Comparison of ENCODE assay signal across 1 cellular context in the genomic region with DNA sequence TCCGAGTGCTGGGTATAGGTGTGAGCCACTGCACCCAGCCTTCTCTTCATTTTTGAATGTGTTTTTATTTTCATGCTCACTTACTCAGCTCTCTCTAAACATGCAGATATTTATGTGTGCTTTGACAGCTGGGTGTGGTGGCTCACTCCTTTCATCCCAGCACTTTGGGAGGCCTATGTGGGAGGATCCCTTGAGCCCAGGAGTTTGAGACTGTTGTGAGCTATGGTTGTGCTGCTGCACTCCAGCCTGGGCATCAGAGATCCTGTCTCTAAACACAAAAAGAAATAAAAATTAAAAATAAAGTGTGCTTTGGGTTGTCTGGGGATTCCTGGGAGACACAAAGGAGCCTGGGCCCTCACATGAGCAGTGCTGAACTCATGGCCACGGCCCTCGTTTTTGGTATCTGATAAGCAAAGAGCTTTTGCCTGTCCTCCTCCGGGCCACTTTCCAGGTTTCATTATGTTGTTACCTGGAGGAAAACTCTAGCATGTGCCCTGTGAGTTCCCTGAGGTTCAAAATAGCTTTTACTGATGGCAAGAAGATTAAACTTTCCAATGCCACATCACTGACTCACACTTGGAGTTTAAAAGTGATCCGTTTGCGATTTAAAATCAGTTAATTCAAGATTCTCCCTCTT.
TF ChIP-seq lines count a peak whose summit lies in the region.

No MANE protein-coding gene starts in this region.

TF ChIP-seq in K562, 482 proteins besides CTCF, POLR2A, EP300 and RAD21 (continued from another document):
- TF ChIP-seq, protein P1, sequence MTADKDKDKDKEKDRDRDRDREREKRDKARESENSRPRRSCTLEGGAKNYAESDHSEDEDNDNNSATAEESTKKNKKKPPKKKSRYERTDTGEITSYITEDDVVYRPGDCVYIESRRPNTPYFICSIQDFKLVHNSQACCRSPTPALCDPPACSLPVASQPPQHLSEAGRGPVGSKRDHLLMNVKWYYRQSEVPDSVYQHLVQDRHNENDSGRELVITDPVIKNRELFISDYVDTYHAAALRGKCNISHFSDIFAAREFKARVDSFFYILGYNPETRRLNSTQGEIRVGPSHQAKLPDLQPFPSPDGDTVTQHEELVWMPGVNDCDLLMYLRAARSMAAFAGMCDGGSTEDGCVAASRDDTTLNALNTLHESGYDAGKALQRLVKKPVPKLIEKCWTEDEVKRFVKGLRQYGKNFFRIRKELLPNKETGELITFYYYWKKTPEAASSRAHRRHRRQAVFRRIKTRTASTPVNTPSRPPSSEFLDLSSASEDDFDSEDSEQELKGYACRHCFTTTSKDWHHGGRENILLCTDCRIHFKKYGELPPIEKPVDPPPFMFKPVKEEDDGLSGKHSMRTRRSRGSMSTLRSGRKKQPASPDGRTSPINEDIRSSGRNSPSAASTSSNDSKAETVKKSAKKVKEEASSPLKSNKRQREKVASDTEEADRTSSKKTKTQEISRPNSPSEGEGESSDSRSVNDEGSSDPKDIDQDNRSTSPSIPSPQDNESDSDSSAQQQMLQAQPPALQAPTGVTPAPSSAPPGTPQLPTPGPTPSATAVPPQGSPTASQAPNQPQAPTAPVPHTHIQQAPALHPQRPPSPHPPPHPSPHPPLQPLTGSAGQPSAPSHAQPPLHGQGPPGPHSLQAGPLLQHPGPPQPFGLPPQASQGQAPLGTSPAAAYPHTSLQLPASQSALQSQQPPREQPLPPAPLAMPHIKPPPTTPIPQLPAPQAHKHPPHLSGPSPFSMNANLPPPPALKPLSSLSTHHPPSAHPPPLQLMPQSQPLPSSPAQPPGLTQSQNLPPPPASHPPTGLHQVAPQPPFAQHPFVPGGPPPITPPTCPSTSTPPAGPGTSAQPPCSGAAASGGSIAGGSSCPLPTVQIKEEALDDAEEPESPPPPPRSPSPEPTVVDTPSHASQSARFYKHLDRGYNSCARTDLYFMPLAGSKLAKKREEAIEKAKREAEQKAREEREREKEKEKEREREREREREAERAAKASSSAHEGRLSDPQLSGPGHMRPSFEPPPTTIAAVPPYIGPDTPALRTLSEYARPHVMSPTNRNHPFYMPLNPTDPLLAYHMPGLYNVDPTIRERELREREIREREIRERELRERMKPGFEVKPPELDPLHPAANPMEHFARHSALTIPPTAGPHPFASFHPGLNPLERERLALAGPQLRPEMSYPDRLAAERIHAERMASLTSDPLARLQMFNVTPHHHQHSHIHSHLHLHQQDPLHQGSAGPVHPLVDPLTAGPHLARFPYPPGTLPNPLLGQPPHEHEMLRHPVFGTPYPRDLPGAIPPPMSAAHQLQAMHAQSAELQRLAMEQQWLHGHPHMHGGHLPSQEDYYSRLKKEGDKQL (CRISPR knock-in tag; IDR thresholded peaks at IDR 0.05; ENCODE audit: borderline replicate concordance): no peak
